15 cellular contexts compared by ENCODE assay signal in genomic region chr16:4323071-4323844, GRCh38. TPM values are rescaled to one million over a fixed set of nuclear protein-coding genes. Genes with fewer than 3 reads are reported as not detected.
DNase-seq lines count a peak whose midpoint lies in the region; ATAC-seq and TF ChIP-seq lines count a peak whose summit lies in the region.
"Had no signal": no experiment of that assay in that cellular context is flagged by ENCODE, and none has a peak within 500 bp of the region (broad histone marks: within the 10 kb centered on the region; RNA-seq: fewer than 3 reads in every experiment).

No MANE protein-coding gene starts in this region.

- ATAC-seq in Right ventricle myocardium inferior, result no peak
- ATAC-seq: stimulated activated effector memory CD8-positive, alpha-beta T cell treated with anti-CD3 and anti-CD28 coated beads, Interleukin-12 subunit alpha, Interleukin-12 subunit beta, amount 100 ng/mL, for 72 hours had no signal

- H3K79me1 ChIP-seq in trophoblast cell (ENCODE audit: low read length), result peaks cover 16% of the 10 kb centered on the region

- no peaks in the 10 kb centered on the region for H3K27me3 ChIP-seq in cardiac muscle cell
- H3K27me3 ChIP-seq in left ventricle myocardium inferior (ENCODE audit: low read depth), result no peaks in the 10 kb centered on the region
- H3K27me3 ChIP-seq in trophoblast cell (ENCODE audit: insufficient read depth, low read length), result no peaks in the 10 kb centered on the region

- H3K4ac ChIP-seq in trophoblast cell (ENCODE audit: low read depth, low read length), result peak overlapping the region; percentile 4

- H3K23ac ChIP-seq in trophoblast cell (ENCODE audit: low read length), result no peak overlapping the region

- H2BK12ac ChIP-seq in trophoblast cell (ENCODE audit: low read length), result peak overlapping the region; percentile 39

- H4K8ac ChIP-seq in trophoblast cell (ENCODE audit: low read depth, low read length), result peak overlapping the region; percentile 44

- peak overlapping the region; percentile 40 for H3K18ac ChIP-seq in trophoblast cell (ENCODE audit: low read length)

- H3K9me3 ChIP-seq in cardiac muscle cell (ENCODE audit: low read depth) (no peaks in the 10 kb centered on the region), left ventricle myocardium inferior (replicated peaks) (no peaks in the 10 kb centered on the region), trophoblast cell (ENCODE audit: insufficient read depth, low read depth, low read length) (no peaks in the 10 kb centered on the region)

- no peak overlapping the region for H3K4me2 ChIP-seq in trophoblast cell (ENCODE audit: low read length)

- TF ChIP-seq CTCF in cardiac muscle cell (IDR thresholded peaks at IDR 0.05; ENCODE audit: low read depth, low read length) (no peak), left ventricle myocardium inferior (IDR thresholded peaks at IDR 0.05; ENCODE audit: borderline replicate concordance) (no peak)

- no peak overlapping the region for H4K12ac ChIP-seq in trophoblast cell (ENCODE audit: low read depth, low read length)

- H2AK5ac ChIP-seq in trophoblast cell (ENCODE audit: low read length), result no peak overlapping the region

- no CpG with 5 or more reads among the region's 21 CpGs for WGBS in trophoblast cell (ENCODE audit: extremely low coverage, insufficient coverage, insufficient read length)

- DNase-seq in cardiac muscle cell (ENCODE audit: low read depth in 1 of 2, low spot score in 1 of 2) (no peak), Right ventricle myocardium inferior (ENCODE audit: missing footprints) (no peak), left ventricle myocardium inferior (no peak), trophoblast cell (peak; percentile 37 to 49), LoVo (ENCODE audit: low spot score) (no peak), D341Med (ENCODE audit: low spot score) (no peak), NCI-H748 treated with DMSO at 0.1 percent for 48 hours (lab: John Stamatoyannopoulos, UW) (no peak)
- DNase-seq in effector CD4-positive, alpha-beta T cell, result no peak
- DNase-seq: activated CD4-positive, alpha-beta T cell treated with anti-CD3 and anti-CD28 coated beads for 48 hours; activated naive CD4-positive, alpha-beta T cell treated with anti-CD3 and anti-CD28 coated beads, Interleukin-2, amount 10 ng/mL, durations not matched to agents 7 days and 5 days; GDM1; NCI-H2081; SIG-M5; small intestine had no signal

- peak overlapping the region; percentile 32 for H2BK5ac ChIP-seq in trophoblast cell (ENCODE audit: low read depth, low read length, poor library complexity)

- H3K27ac ChIP-seq in cardiac muscle cell (peak overlapping the region; percentile 81), left ventricle myocardium inferior (replicated peaks) (peak overlapping the region; percentile 96), trophoblast cell (ENCODE audit: low read depth, low read length) (no peak overlapping the region)

- H3K36me3 ChIP-seq in cardiac muscle cell, result no peaks in the 10 kb centered on the region
- no peaks in the 10 kb centered on the region for H3K36me3 ChIP-seq in left ventricle myocardium inferior
- H3K36me3 ChIP-seq in trophoblast cell (ENCODE audit: control insufficient read depth in 1 of 2, insufficient read depth in 2 of 2, low read length in 2 of 2), result no peaks in the 10 kb centered on the region

- H3K9ac ChIP-seq in trophoblast cell (ENCODE audit: low read length), result no peak overlapping the region

- peaks cover 45% of the 10 kb centered on the region for H3K4me1 ChIP-seq in cardiac muscle cell (ENCODE audit: low read depth)
- H3K4me1 ChIP-seq in left ventricle myocardium inferior, result peaks cover 100% of the 10 kb centered on the region
- peaks cover 26 to 49% of the 10 kb centered on the region in 2 experiments for H3K4me1 ChIP-seq in trophoblast cell (ENCODE audit: control insufficient read depth in 1 of 2, insufficient read depth in 2 of 2, low read length in 2 of 2)

- intact Hi-C loops in Right ventricle myocardium inferior (cut with DNase I) (loop anchor here (10.0 kb wide), 1 partner anchor 208 kb away; the partner anchor contains the start of gene ADCY9), left ventricle myocardium inferior (cut with micrococcal nuclease) (no loop called here)

- H3K79me2 ChIP-seq in trophoblast cell (ENCODE audit: control insufficient read depth, insufficient read depth, low read length, poor library complexity), result peaks cover 5% of the 10 kb centered on the region

- no peak overlapping the region for H3K14ac ChIP-seq in trophoblast cell (ENCODE audit: low read length)

- H2BK120ac ChIP-seq in trophoblast cell (ENCODE audit: insufficient read depth, low read length, poor library complexity), result no peak overlapping the region

- H3K4me3 ChIP-seq in cardiac muscle cell (no peak overlapping the region), left ventricle myocardium inferior (peak overlapping the region; percentile 26), trophoblast cell (ENCODE audit: low read depth, low read length) (no peak overlapping the region)

- no peak overlapping the region for H2AFZ ChIP-seq in trophoblast cell (ENCODE audit: insufficient read depth, low read length, poor library complexity)

- H4K91ac ChIP-seq in trophoblast cell (ENCODE audit: low read depth, low read length), result peak overlapping the region; percentile 37

RNA-seq across cellular contexts. Expression of gene GLIS2, which starts 7.4 kb away (rescaled TPM):
- total RNA-seq in cardiac muscle cell, result 10.4 and 14.5 TPM in 2 replicates
- polyA plus RNA-seq in cardiac muscle cell, result 10.3 and 15.4 TPM in 2 replicates
- total RNA-seq in Right ventricle myocardium inferior, result 16.0 TPM
- 17.2 TPM for total RNA-seq in left ventricle myocardium inferior
- 22.5 and 23.2 TPM in 2 replicates for polyA plus RNA-seq in trophoblast cell (2013)

RNA-seq across cellular contexts. Expression of gene PAM16, which starts 27.9 kb away (rescaled TPM):
- 65.1 and 72.5 TPM in 2 replicates for total RNA-seq in cardiac muscle cell
- polyA plus RNA-seq in cardiac muscle cell, result 71.8 and 82.8 TPM in 2 replicates
- total RNA-seq in Right ventricle myocardium inferior, result 73.4 TPM
- total RNA-seq in left ventricle myocardium inferior, result 67.3 TPM
- polyA plus RNA-seq in trophoblast cell (2013), result 40.6 and 45.5 TPM in 2 replicates

RNA-seq across cellular contexts. Expression of gene VASN, which starts 48.4 kb away (rescaled TPM):
- total RNA-seq in cardiac muscle cell (23.3 and 33.3 TPM in 2 replicates), Right ventricle myocardium inferior (6.4 TPM), left ventricle myocardium inferior (5.5 TPM)
- 18.9 and 30.5 TPM in 2 replicates for polyA plus RNA-seq in cardiac muscle cell
- polyA plus RNA-seq in trophoblast cell (2013), result 17.6 and 18.2 TPM in 2 replicates

RNA-seq across cellular contexts. Expression of gene TFAP4, which starts 50.4 kb away (rescaled TPM):
- 11.7 and 20.5 TPM in 2 replicates for total RNA-seq in cardiac muscle cell
- 3.4 and 6.7 TPM in 2 replicates for polyA plus RNA-seq in cardiac muscle cell
- 4.4 TPM for total RNA-seq in Right ventricle myocardium inferior
- 2.6 TPM for total RNA-seq in left ventricle myocardium inferior
- 4.5 and 4.6 TPM in 2 replicates for polyA plus RNA-seq in trophoblast cell (2013)

Comparison
In these comparisons a context has a peak if more than half of its experiments do, and no peak if none do; other contexts are left out.
1. DNase-seq: peak in trophoblast cell (2 of 2); none in cardiac muscle cell (0 of 2), Right ventricle myocardium inferior (single experiment), left ventricle myocardium inferior (single experiment), effector CD4-positive, alpha-beta T cell (single experiment), LoVo (single experiment), D341Med (single experiment) and NCI-H748 treated with DMSO at 0.1 percent for 48 hours (single experiment).